In the genomic region with DNA sequence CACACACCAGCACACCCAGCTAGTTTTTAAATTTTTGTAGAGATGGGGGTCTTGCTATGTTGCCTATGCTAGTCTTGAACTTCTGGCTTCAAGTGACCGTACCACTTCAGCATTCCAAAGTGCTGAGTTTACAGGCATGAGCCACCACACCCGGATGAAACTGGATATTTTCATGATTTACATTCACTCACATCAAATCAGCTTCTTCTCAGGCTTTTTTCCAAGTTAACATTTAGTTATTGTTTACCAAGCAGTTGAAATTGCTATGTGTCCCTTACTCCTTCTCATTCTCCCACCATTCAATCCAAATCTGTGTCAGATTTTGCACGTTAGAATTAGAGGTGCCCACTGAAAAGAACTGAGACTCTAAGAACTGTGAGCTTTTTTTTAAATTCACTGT, we compare ENCODE assay signal across 10 cellular contexts. TPM values are rescaled to one million over a fixed set of nuclear protein-coding genes. Genes with fewer than 3 reads are reported as not detected.
A peak's percentile ranks its signal among the peaks of the same experiment; 100 is the strongest.
DNase-seq lines count a peak whose midpoint lies in the region; ATAC-seq and TF ChIP-seq lines count a peak whose summit lies in the region.
"Had no signal": no experiment of that assay in that cellular context is flagged by ENCODE, and none has a peak within 500 bp of the region (broad histone marks: within the 10 kb centered on the region; RNA-seq: fewer than 3 reads in every experiment).

No MANE protein-coding gene starts in this region.

- no peak for TF ChIP-seq EP300 in transverse colon (IDR thresholded peaks at IDR 0.05; ENCODE audit: low read depth)

- peaks cover 13% of the 10 kb centered on the region for H3K36me3 Mint-ChIP-seq in activated naive CD8-positive, alpha-beta T cell treated with anti-CD3 and anti-CD28 coated beads for 36 hours
- H3K36me3 Mint-ChIP-seq in activated naive CD8-positive, alpha-beta T cell treated with anti-CD3 and anti-CD28 coated beads, Interleukin-2, amount 50 U/mL, for 24 hours (ENCODE audit: low read depth): peaks cover 5% of the 10 kb centered on the region

- DNase-seq in activated naive CD8-positive, alpha-beta T cell treated with anti-CD3 and anti-CD28 coated beads for 36 hours: no peak
- DNase-seq in activated naive CD8-positive, alpha-beta T cell treated with anti-CD3 and anti-CD28 coated beads, Interleukin-2, amount 50 U/mL, for 24 hours: no peak
- DNase-seq in astrocyte of the hippocampus (ENCODE audit: low read depth, low spot score) (peak; percentile 74), kidney glomerular epithelial cell (lab: John Stamatoyannopoulos, UW) (peak; percentile 57), transverse colon (no peak), NCI-H526 (lab: John Stamatoyannopoulos, UW) (no peak)
- DNase-seq: activated CD4-positive, alpha-beta T cell treated with anti-CD3 and anti-CD28 coated beads for 48 hours had no signal

- no peak overlapping the region for H3K4me3 Mint-ChIP-seq in activated naive CD8-positive, alpha-beta T cell treated with anti-CD3 and anti-CD28 coated beads for 36 hours
- no peak overlapping the region for H3K4me3 Mint-ChIP-seq in activated naive CD8-positive, alpha-beta T cell treated with anti-CD3 and anti-CD28 coated beads, Interleukin-2, amount 50 U/mL, for 24 hours

- peaks cover 14% of the 10 kb centered on the region for H3K4me1 Mint-ChIP-seq in activated naive CD8-positive, alpha-beta T cell treated with anti-CD3 and anti-CD28 coated beads for 36 hours
- H3K4me1 Mint-ChIP-seq in activated naive CD8-positive, alpha-beta T cell treated with anti-CD3 and anti-CD28 coated beads, Interleukin-2, amount 50 U/mL, for 24 hours: peaks cover 13% of the 10 kb centered on the region

- no peaks in the 10 kb centered on the region for H3K9me3 ChIP-seq in transverse colon
- H3K9me3 ChIP-seq: BLaER1 treated with 17β-estradiol and CSF1 and Interleukin-3, amounts not matched to agents 10 nM and 100 nM had no signal

- peaks cover 0 to 16% (median 10%) of the 10 kb centered on the region in 4 donors for H3K4me1 ChIP-seq in transverse colon

- TF ChIP-seq POLR2A in transverse colon (IDR thresholded peaks at IDR 0.05): no peak

- no peaks in the 10 kb centered on the region for H3K9me3 Mint-ChIP-seq in activated naive CD8-positive, alpha-beta T cell treated with anti-CD3 and anti-CD28 coated beads for 36 hours
- H3K9me3 Mint-ChIP-seq in activated naive CD8-positive, alpha-beta T cell treated with anti-CD3 and anti-CD28 coated beads, Interleukin-2, amount 50 U/mL, for 24 hours: no peaks in the 10 kb centered on the region

- H3K4me3 ChIP-seq in transverse colon: no peak overlapping the region
- H3K4me3 ChIP-seq: BLaER1 treated with 17β-estradiol and CSF1 and Interleukin-3, amounts not matched to agents 10 nM and 100 nM had no signal

- no peak for ATAC-seq in activated naive CD8-positive, alpha-beta T cell treated with anti-CD3 and anti-CD28 coated beads, Interleukin-2, amount 50 U/mL, for 24 hours
- no peak for ATAC-seq in GM21526 (IDR thresholded peaks at IDR 0.05; ENCODE audit: low FRiP score, unreplicated experiment)
- ATAC-seq in HG03342 (IDR thresholded peaks at IDR 0.05; ENCODE audit: unreplicated experiment): no peak

- H3K27me3 Mint-ChIP-seq in activated naive CD8-positive, alpha-beta T cell treated with anti-CD3 and anti-CD28 coated beads for 36 hours: no peaks in the 10 kb centered on the region
- H3K27me3 Mint-ChIP-seq in activated naive CD8-positive, alpha-beta T cell treated with anti-CD3 and anti-CD28 coated beads, Interleukin-2, amount 50 U/mL, for 24 hours: no peaks in the 10 kb centered on the region

- 22 to 27% methylated on average over 3 of the region's 3 CpGs for WGBS in transverse colon (ENCODE audit: low coverage in 1 of 2), 2 donors

- peak overlapping the region; percentile 45 to 63 (median 60) for H3K27ac ChIP-seq in transverse colon

- H3K27ac Mint-ChIP-seq in activated naive CD8-positive, alpha-beta T cell treated with anti-CD3 and anti-CD28 coated beads for 36 hours: peak overlapping the region; percentile 46
- H3K27ac Mint-ChIP-seq in activated naive CD8-positive, alpha-beta T cell treated with anti-CD3 and anti-CD28 coated beads, Interleukin-2, amount 50 U/mL, for 24 hours: no peak overlapping the region

- intact Hi-C loops in transverse colon (cut with DNase I; ENCODE audit: low total_unique reads): no loop called here

- in situ Hi-C loops in transverse colon (cut with MboI; ENCODE audit: low pct_ligation_motif_present in 1 of 4, low pct_unique_long_range_greater_than_20kb in 1 of 4, low sequenced_read_pairs in 3 of 4): no loop called here

- H3K36me3 ChIP-seq in transverse colon: no peaks in the 10 kb centered on the region

- no peak for TF ChIP-seq CTCF in transverse colon (IDR thresholded peaks at IDR 0.05)

- H3K27me3 ChIP-seq in transverse colon: no peaks in the 10 kb centered on the region
- H3K27me3 ChIP-seq: BLaER1 treated with 17β-estradiol and CSF1 and Interleukin-3, amounts not matched to agents 10 nM and 100 nM had no signal

RNA-seq across cellular contexts. Expression of a gene that starts 18.3 kb away (rescaled TPM):
- 10 to 100 TPM; 19.4 to 20.0 TPM for total RNA-seq in activated naive CD8-positive, alpha-beta T cell treated with anti-CD3 and anti-CD28 coated beads for 36 hours
- total RNA-seq in transverse colon: 10 to 100 TPM in 3 of 4 donors, 1 to 10 TPM in 1; 6.4 to 23.7 (median 17.0) TPM

RNA-seq across cellular contexts. Expression of a gene that starts 33.4 kb away (rescaled TPM):
- 10 to 100 TPM; 12.2 to 12.8 TPM for total RNA-seq in activated naive CD8-positive, alpha-beta T cell treated with anti-CD3 and anti-CD28 coated beads for 36 hours
- 1 to 10 TPM; 2.2 to 5.9 (median 3.6) TPM for total RNA-seq in transverse colon

RNA-seq across cellular contexts. Expression of a gene that starts 35.8 kb away (rescaled TPM):
- 10 to 100 TPM; 39.3 to 41.1 TPM for total RNA-seq in activated naive CD8-positive, alpha-beta T cell treated with anti-CD3 and anti-CD28 coated beads for 36 hours
- 10 to 100 TPM; 36.3 to 75.6 (median 45.6) TPM for total RNA-seq in transverse colon

RNA-seq across cellular contexts. Expression of a gene that starts 41.4 kb away (rescaled TPM):
- 10 to 100 TPM; 53.2 to 54.7 TPM for total RNA-seq in activated naive CD8-positive, alpha-beta T cell treated with anti-CD3 and anti-CD28 coated beads for 36 hours
- 100 to 1,000 TPM in 2 of 4 donors, 10 to 100 TPM in 2; 76.2 to 158 (median 98.7) TPM for total RNA-seq in transverse colon

RNA-seq across cellular contexts. Expression of a gene that starts 48.6 kb away (rescaled TPM):
- under 1 TPM in 1 of 2 experiments, not detected in 1; 0.16 TPM for total RNA-seq in activated naive CD8-positive, alpha-beta T cell treated with anti-CD3 and anti-CD28 coated beads for 36 hours
- 10 to 100 TPM in 1 of 4 donors, 1 to 10 TPM in 2, under 1 TPM in 1; 0.80 to 11.6 (median 2.5) TPM for total RNA-seq in transverse colon

Comparison
In these comparisons a context has a peak if more than half of its experiments do, and no peak if none do; other contexts are left out.
1. DNase-seq: peak in astrocyte of the hippocampus (single experiment) and kidney glomerular epithelial cell (single experiment); none in activated naive CD8-positive, alpha-beta T cell treated with anti-CD3 and anti-CD28 coated beads for 36 hours (single experiment), activated naive CD8-positive, alpha-beta T cell treated with anti-CD3 and anti-CD28 coated beads, Interleukin-2, amount 50 U/mL, for 24 hours (single experiment), transverse colon (single experiment) and NCI-H526 (0 of 2).